7 cellular contexts compared by ENCODE assay signal in genomic region chr4:139987511-139987868, GRCh38.
DNase-seq lines count a peak whose midpoint lies in the region; ATAC-seq and TF ChIP-seq lines count a peak whose summit lies in the region.
"Not testable (repeated sequence)": the region's sequence is repeated elsewhere in the genome, so short reads cannot be mapped to it uniquely, and the experiment has no call there.

No MANE protein-coding gene starts in this region.

- not testable (repeated sequence) for H3K36me3 Mint-ChIP-seq in activated T-cell treated with anti-CD3 and anti-CD28 coated beads, Interleukin-2, amount 50 U/mL, for 4 hours (ENCODE audit: insufficient read depth)
- H3K36me3 Mint-ChIP-seq in nephron progenitor cell (ENCODE audit: low read depth): peaks cover 44% of the 10 kb centered on the region

- not testable (repeated sequence) for H3K27me3 ChIP-seq in mammary epithelial cell (ENCODE audit: insufficient read depth, low read length); foreskin keratinocyte; rectal smooth muscle tissue (ENCODE audit: control insufficient read depth, insufficient read depth, low read length)

- not testable (repeated sequence) for H4K20me1 ChIP-seq in mammary epithelial cell (ENCODE audit: insufficient read depth, low read length)

- not testable (repeated sequence) for H3K9me3 Mint-ChIP-seq in activated T-cell treated with anti-CD3 and anti-CD28 coated beads, Interleukin-2, amount 50 U/mL, for 4 hours
- peaks cover 12% of the 10 kb centered on the region for H3K9me3 Mint-ChIP-seq in nephron progenitor cell

- BruUV-seq in mammary epithelial cell (replicated peaks; lab: Mats Ljungman, UMichigan): not testable (repeated sequence)

- H3K4me1 ChIP-seq in mammary epithelial cell (ENCODE audit: insufficient read depth, low read length); foreskin keratinocyte: not testable (repeated sequence)
- H3K4me1 ChIP-seq in rectal smooth muscle tissue (ENCODE audit: control insufficient read depth, insufficient read depth, low read length): peaks cover 19% of the 10 kb centered on the region

- not testable (repeated sequence) for H3K79me2 ChIP-seq in mammary epithelial cell (ENCODE audit: insufficient read depth, low read length)

- in situ Hi-C loops in mammary epithelial cell (cut with MboI; ENCODE audit: low sequenced_read_pairs in 2 of 2): not testable (repeated sequence)

- H3K9me3 ChIP-seq in mammary epithelial cell (replicated peaks; ENCODE audit: insufficient read depth, low read length): not testable (repeated sequence)

- H2AFZ ChIP-seq in mammary epithelial cell (ENCODE audit: low read depth, low read length): not testable (repeated sequence)

- ATAC-seq in activated T-cell treated with anti-CD3 and anti-CD28 coated beads, Interleukin-2, amount 50 U/mL, for 4 hours: peak; percentile 57 to 61
- peak; percentile 69 for ATAC-seq in foreskin keratinocyte

- H3K9ac ChIP-seq in mammary epithelial cell (ENCODE audit: insufficient read depth, low read length); rectal smooth muscle tissue (ENCODE audit: low read length): not testable (repeated sequence)

- not testable (repeated sequence) for H3K4me2 ChIP-seq in mammary epithelial cell (ENCODE audit: insufficient read depth, low read depth, low read length)

- intact Hi-C loops in mammary epithelial cell (cut with micrococcal nuclease): not testable (repeated sequence)

- not testable (repeated sequence) for H3K4me3 ChIP-seq in mammary epithelial cell (replicated peaks in 1 of 3; ENCODE audit: insufficient read depth in 1 of 3, low read depth in 2 of 3, low read length in 3 of 3); rectal smooth muscle tissue (ENCODE audit: low read length)

- TF ChIP-seq CTCF in mammary epithelial cell (conservative IDR thresholded peaks at IDR 0.05 in 1 of 2, IDR thresholded peaks at IDR 0.05 in 1 of 2; ENCODE audit: extremely low read depth in 1 of 2, insufficient read depth in 1 of 2, low read depth in 1 of 2, low read length in 2 of 2); foreskin keratinocyte (conservative IDR thresholded peaks at IDR 0.05); nephron progenitor cell (IDR thresholded peaks at IDR 0.05): not testable (repeated sequence)

- peak overlapping the region; percentile 71 for H3K27ac Mint-ChIP-seq in nephron progenitor cell

- H3K36me3 ChIP-seq in mammary epithelial cell (ENCODE audit: insufficient read depth, low read length); rectal smooth muscle tissue (ENCODE audit: control insufficient read depth, insufficient read depth, low read length): not testable (repeated sequence)

- dilution Hi-C loops in mammary epithelial cell (cut with HindIII; ENCODE audit: low sequenced_read_pairs): not testable (repeated sequence)

- not testable (repeated sequence) for H3K4me1 Mint-ChIP-seq in activated T-cell treated with anti-CD3 and anti-CD28 coated beads, Interleukin-2, amount 50 U/mL, for 4 hours (ENCODE audit: low read depth)
- H3K4me1 Mint-ChIP-seq in nephron progenitor cell: peaks cover 38% of the 10 kb centered on the region

- peak; percentile 51 for DNase-seq in NCI-H69 (lab: John Stamatoyannopoulos, UW)
- DNase-seq in activated T-cell treated with anti-CD3 and anti-CD28 coated beads, Interleukin-2, amount 50 U/mL, for 4 hours; nephron progenitor cell: not testable (repeated sequence)
- DNase-seq in mammary epithelial cell: peak; percentile 58
- DNase-seq in foreskin keratinocyte: peak in 1 of 2 donors; percentile 66
- peak; percentile 27 for DNase-seq in stimulated activated CD4-positive, alpha-beta T cell treated with anti-CD3 and anti-CD28 coated beads, Interleukin-1b, Interleukin-23, amount 100 ng/mL, for 48 hours

- not testable (repeated sequence) for H3K4me3 Mint-ChIP-seq in activated T-cell treated with anti-CD3 and anti-CD28 coated beads, Interleukin-2, amount 50 U/mL, for 4 hours; nephron progenitor cell

- H3K27ac ChIP-seq in mammary epithelial cell (ENCODE audit: insufficient read depth, low read depth, low read length); foreskin keratinocyte: not testable (repeated sequence)
- peak overlapping the region; percentile 55 for H3K27ac ChIP-seq in rectal smooth muscle tissue (ENCODE audit: low read depth, low read length)

- H3K27me3 Mint-ChIP-seq in activated T-cell treated with anti-CD3 and anti-CD28 coated beads, Interleukin-2, amount 50 U/mL, for 4 hours (ENCODE audit: low read depth); nephron progenitor cell (ENCODE audit: low read depth, poor library complexity): not testable (repeated sequence)

- CTCF ChIA-PET in mammary epithelial cell (lab: Charles Lee; ENCODE audit: low non-redundant PET): not testable (repeated sequence)

- WGBS in mammary epithelial cell (ENCODE audit: low coverage, missing lambda C conversion rate): 61% methylated on average over 7 of the region's 7 CpGs
